Comparison of ENCODE assay signal across 8 cellular contexts in the genomic region with DNA sequence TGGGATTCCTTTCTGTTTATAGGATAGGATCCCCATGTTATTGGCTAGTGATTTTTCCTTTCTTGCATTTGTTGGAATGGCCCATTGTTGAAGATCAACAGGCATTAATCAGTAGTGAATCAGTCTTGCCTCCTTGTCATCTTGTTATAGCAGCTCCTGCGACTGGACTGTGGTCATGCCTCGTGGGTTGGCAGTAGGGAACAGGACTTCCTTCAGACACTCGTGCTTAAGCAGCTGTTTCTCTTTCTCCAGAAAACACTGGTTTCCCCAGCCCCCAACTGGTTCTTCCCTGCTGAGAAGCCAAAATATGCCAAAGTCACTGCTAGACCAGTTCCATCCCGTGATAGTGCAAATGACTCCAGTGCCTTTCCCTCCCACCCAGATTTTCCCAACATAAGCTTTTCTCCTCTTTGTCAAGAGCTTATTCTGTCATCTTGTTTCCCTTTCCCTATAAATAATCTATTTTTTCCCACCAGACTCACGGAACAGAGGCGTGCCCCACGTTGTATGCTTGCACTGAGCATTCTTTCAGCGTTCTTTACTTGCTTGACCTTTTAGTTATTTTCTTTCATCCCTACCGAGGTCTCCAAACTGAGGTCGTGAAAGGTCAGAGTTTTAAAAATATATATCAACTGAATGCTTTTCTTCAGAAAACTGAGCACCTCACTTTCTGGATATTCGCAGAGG.
DNase-seq lines count a peak whose midpoint lies in the region; ATAC-seq, FAIRE-seq and TF ChIP-seq lines count a peak whose summit lies in the region.

No MANE protein-coding gene starts in this region.

- no peaks in the 10 kb centered on the region for H3K9me2 ChIP-seq in MM.1S (replicated peaks; ENCODE audit: insufficient read depth, low read length)

- FAIRE-seq in GM19239 (lab: Jason Lieb, UNC) = no peak

- H2AFZ ChIP-seq in MM.1S (ENCODE audit: low read length) = no peak overlapping the region

- H3K4me2 ChIP-seq in MM.1S (ENCODE audit: low read depth, low read length) = no peak overlapping the region

- no peaks in the 10 kb centered on the region for H3K36me3 ChIP-seq in esophagus muscularis mucosa
- no peaks in the 10 kb centered on the region for H3K36me3 ChIP-seq in MM.1S (replicated peaks; ENCODE audit: insufficient read depth, low read length)

- CTCF ChIA-PET in activated CD8-positive, alpha-beta memory T cell treated with anti-CD3 and anti-CD28 coated beads, Interleukin-2, amount 10 ng/mL, durations not matched to agents 7 days and 5 days (lab: Charles Lee) = no interaction called here

- no peaks in the 10 kb centered on the region for H3K36me3 Mint-ChIP-seq in activated CD8-positive, alpha-beta memory T cell treated with anti-CD3 and anti-CD28 coated beads, Interleukin-2, amount 10 ng/mL, durations not matched to agents 7 days and 5 days

- no peaks in the 10 kb centered on the region for H3K27me3 ChIP-seq in esophagus muscularis mucosa
- H3K27me3 ChIP-seq in MM.1S (replicated peaks; ENCODE audit: insufficient read depth, low read length) = no peaks in the 10 kb centered on the region

- no peaks in the 10 kb centered on the region for H3K9me3 ChIP-seq in esophagus muscularis mucosa
- H3K9me3 ChIP-seq in MM.1S (replicated peaks; ENCODE audit: insufficient read depth, low read length) = no peaks in the 10 kb centered on the region

- TF ChIP-seq POLR2A in esophagus muscularis mucosa (IDR thresholded peaks at IDR 0.05; ENCODE audit: low read depth) = no peak

- no peaks in the 10 kb centered on the region for H3F3A ChIP-seq in MM.1S (ENCODE audit: insufficient read depth, low read length)

- intact Hi-C loops in esophagus muscularis mucosa (cut with DNase I) = no loop called here

- H3K27me3 Mint-ChIP-seq in activated CD8-positive, alpha-beta memory T cell treated with anti-CD3 and anti-CD28 coated beads, Interleukin-2, amount 10 ng/mL, durations not matched to agents 7 days and 5 days = peaks cover 46% of the 10 kb centered on the region

- TF ChIP-seq CTCF in esophagus muscularis mucosa (IDR thresholded peaks at IDR 0.05) (no peak), MM.1S (IDR thresholded peaks at IDR 0.05; ENCODE audit: low read length) (no peak)

- no peaks in the 10 kb centered on the region for H3K9me3 Mint-ChIP-seq in activated CD8-positive, alpha-beta memory T cell treated with anti-CD3 and anti-CD28 coated beads, Interleukin-2, amount 10 ng/mL, durations not matched to agents 7 days and 5 days (ENCODE audit: low read depth)

- no peaks in the 10 kb centered on the region for H4K20me1 ChIP-seq in MM.1S (ENCODE audit: insufficient read depth, low read length)

- H3K27ac ChIP-seq in esophagus muscularis mucosa (replicated peaks in 1 of 4) = peak overlapping the region; percentile 85 to 87 (median 86)
- H3K27ac ChIP-seq in MM.1S (ENCODE audit: low read length) = no peak overlapping the region

- H3K4me1 ChIP-seq in esophagus muscularis mucosa (peaks cover 48 to 90% (median 75%) of the 10 kb centered on the region in 4 donors), MM.1S (ENCODE audit: low read length) (no peaks in the 10 kb centered on the region)

- peak; percentile 27 for DNase-seq in A172 (ENCODE audit: low spot score)
- DNase-seq in M059J (ENCODE audit: low read depth) = peak; percentile 71
- DNase-seq in esophagus muscularis mucosa (ENCODE audit: extremely low spot score) = no peak
- DNase-seq in mucosa of gallbladder (ENCODE audit: low spot score) = peak; percentile 66
- DNase-seq in activated CD8-positive, alpha-beta memory T cell treated with anti-CD3 and anti-CD28 coated beads, Interleukin-2, amount 10 ng/mL, durations not matched to agents 7 days and 5 days = no peak
- no peak for DNase-seq in GM19239 (ENCODE audit: insufficient read length, low spot score)
- DNase-seq in MM.1S = no peak
- no peak for DNase-seq in NCI-H2107 treated with DMSO at 0.1 percent for 48 hours (lab: John Stamatoyannopoulos, UW; ENCODE audit: unreplicated experiment)

- H3K79me2 ChIP-seq in MM.1S (ENCODE audit: low read length) = no peaks in the 10 kb centered on the region

- peak overlapping the region in 3 of 4 donors; percentile 1 to 13 (median 5) for H3K4me3 ChIP-seq in esophagus muscularis mucosa
- H3K4me3 ChIP-seq in MM.1S (ENCODE audit: low read length) = no peak overlapping the region

- no peak for TF ChIP-seq EP300 in esophagus muscularis mucosa (IDR thresholded peaks at IDR 0.05)

- H3K4me3 Mint-ChIP-seq in activated CD8-positive, alpha-beta memory T cell treated with anti-CD3 and anti-CD28 coated beads, Interleukin-2, amount 10 ng/mL, durations not matched to agents 7 days and 5 days = no peak overlapping the region

- no peak overlapping the region for H3K9ac ChIP-seq in MM.1S (ENCODE audit: low read length)

- H3K4me1 Mint-ChIP-seq in activated CD8-positive, alpha-beta memory T cell treated with anti-CD3 and anti-CD28 coated beads, Interleukin-2, amount 10 ng/mL, durations not matched to agents 7 days and 5 days = peaks cover 7% of the 10 kb centered on the region

- no peak for ATAC-seq in activated CD8-positive, alpha-beta memory T cell treated with anti-CD3 and anti-CD28 coated beads, Interleukin-2, amount 10 ng/mL, durations not matched to agents 7 days and 5 days

- no peak overlapping the region for H3K27ac Mint-ChIP-seq in activated CD8-positive, alpha-beta memory T cell treated with anti-CD3 and anti-CD28 coated beads, Interleukin-2, amount 10 ng/mL, durations not matched to agents 7 days and 5 days

- WGBS in esophagus muscularis mucosa = 25% methylated on average over 11 of the region's 11 CpGs

Comparison
In these comparisons a context has a peak if more than half of its experiments do, and no peak if none do; other contexts are left out.
1. DNase-seq: peak in A172 (single experiment), M059J (single experiment) and mucosa of gallbladder (single experiment); none in esophagus muscularis mucosa (single experiment), activated CD8-positive, alpha-beta memory T cell treated with anti-CD3 and anti-CD28 coated beads, Interleukin-2, amount 10 ng/mL, durations not matched to agents 7 days and 5 days (single experiment), GM19239 (single experiment), MM.1S (single experiment) and NCI-H2107 treated with DMSO at 0.1 percent for 48 hours (single experiment).